19 cellular contexts compared by ENCODE assay signal in the genomic region with DNA sequence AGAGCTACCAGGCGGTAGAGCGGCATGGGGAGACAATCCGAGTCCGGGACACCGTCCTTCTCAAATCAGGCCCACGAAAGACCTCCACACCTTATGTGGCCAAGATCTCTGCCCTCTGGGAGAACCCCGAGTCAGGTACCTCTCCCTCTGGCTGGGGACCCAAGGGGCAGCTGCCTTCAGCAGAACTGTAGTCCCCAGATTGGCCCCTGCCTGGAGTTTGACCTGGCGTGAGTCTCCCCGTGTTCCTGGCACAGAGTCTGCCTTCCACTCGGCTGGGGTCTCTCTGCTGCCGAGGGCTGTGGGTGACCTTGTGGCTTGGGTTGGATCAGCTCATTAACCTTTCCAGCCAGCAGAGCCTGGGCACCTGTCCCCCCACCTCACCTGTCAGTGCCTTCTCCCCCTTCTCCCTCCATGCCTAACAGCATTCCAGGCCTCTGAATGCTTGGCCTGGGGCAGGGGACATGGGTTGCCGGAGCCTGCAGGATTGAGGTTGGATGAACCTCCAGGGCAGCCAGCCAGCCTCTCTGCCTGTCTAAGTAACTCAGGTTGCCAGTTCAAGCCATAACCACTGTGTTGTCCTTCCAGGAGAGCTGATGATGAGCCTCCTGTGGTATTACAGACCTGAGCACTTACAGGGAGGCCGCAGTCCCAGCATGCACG. TPM values are rescaled to one million over a fixed set of nuclear protein-coding genes. Genes with fewer than 3 reads are reported as not detected.
DNase-seq lines count a peak whose midpoint lies in the region; ATAC-seq and TF ChIP-seq lines count a peak whose summit lies in the region.
"Had no signal": no experiment of that assay in that cellular context is flagged by ENCODE, and none has a peak within 500 bp of the region (broad histone marks: within the 10 kb centered on the region; RNA-seq: fewer than 3 reads in every experiment).

No MANE protein-coding gene starts in this region.

- peak overlapping the region; percentile 7; the same call in 1 of the 2 replicates for H3K4me2 ChIP-seq in MM.1S (ENCODE audit: low read depth, low read length)
- H3K4me2 ChIP-seq in trophoblast cell (ENCODE audit: low read length) = no peak overlapping the region

- no peak overlapping the region for H3K23ac ChIP-seq in trophoblast cell (ENCODE audit: low read length)

- H2BK120ac ChIP-seq in trophoblast cell (ENCODE audit: insufficient read depth, low read length, poor library complexity) = no peak overlapping the region

- H3F3A ChIP-seq in MM.1S (ENCODE audit: insufficient read depth, low read length) = no peaks in the 10 kb centered on the region

- H3K9ac ChIP-seq in MM.1S (ENCODE audit: low read length) = no peak overlapping the region
- no peak overlapping the region for H3K9ac ChIP-seq in trophoblast cell (ENCODE audit: low read length)

- H3K18ac ChIP-seq in trophoblast cell (ENCODE audit: low read length) = no peak overlapping the region

- no peak for TF ChIP-seq POLR2A in ovary (IDR thresholded peaks at IDR 0.05)

- no peak overlapping the region for H3K4ac ChIP-seq in trophoblast cell (ENCODE audit: low read depth, low read length)

- H4K91ac ChIP-seq in trophoblast cell (ENCODE audit: low read depth, low read length) = no peak overlapping the region

- peaks cover 15% of the 10 kb centered on the region for H3K4me1 ChIP-seq in MM.1S (ENCODE audit: low read length)
- H3K4me1 ChIP-seq in SJCRH30 = peaks cover 17% of the 10 kb centered on the region
- peaks cover 7% of the 10 kb centered on the region for H3K4me1 ChIP-seq in foreskin keratinocyte
- H3K4me1 ChIP-seq in trophoblast cell (ENCODE audit: control insufficient read depth in 1 of 2, insufficient read depth in 2 of 2, low read length in 2 of 2) = peaks cover 5 to 25% of the 10 kb centered on the region in 2 experiments
- H3K4me1 ChIP-seq in ovary (ENCODE audit: insufficient read depth) = no peaks in the 10 kb centered on the region
- H3K4me1 ChIP-seq: BE2C had no signal

- no peak for TF ChIP-seq EP300 in ovary (IDR thresholded peaks at IDR 0.05)

- no peaks in the 10 kb centered on the region for H3K27me3 ChIP-seq in MM.1S (replicated peaks; ENCODE audit: insufficient read depth, low read length)
- no peaks in the 10 kb centered on the region for H3K27me3 ChIP-seq in SJCRH30
- no peaks in the 10 kb centered on the region for H3K27me3 ChIP-seq in foreskin keratinocyte
- no peaks in the 10 kb centered on the region for H3K27me3 ChIP-seq in trophoblast cell (ENCODE audit: insufficient read depth, low read length)
- no peaks in the 10 kb centered on the region for H3K27me3 ChIP-seq in ovary
- H3K27me3 ChIP-seq: BE2C had no signal

- H3K27ac ChIP-seq in MM.1S (ENCODE audit: low read length) (no peak overlapping the region), SJCRH30 (peak overlapping the region; percentile 53), foreskin keratinocyte (no peak overlapping the region), trophoblast cell (ENCODE audit: low read depth, low read length) (no peak overlapping the region), ovary (no peak overlapping the region)

- no peak overlapping the region for H3K14ac ChIP-seq in trophoblast cell (ENCODE audit: low read length)

- no peak overlapping the region for H2BK5ac ChIP-seq in trophoblast cell (ENCODE audit: low read depth, low read length, poor library complexity)

- H3K4me1 Mint-ChIP-seq in activated naive CD8-positive, alpha-beta T cell treated with anti-CD3 and anti-CD28 coated beads for 36 hours = peaks cover 27% of the 10 kb centered on the region

- no peaks in the 10 kb centered on the region for H4K20me1 ChIP-seq in MM.1S (ENCODE audit: insufficient read depth, low read length)

- no peaks in the 10 kb centered on the region; the same call in 1 of the 2 replicates for H3K36me3 ChIP-seq in MM.1S (replicated peaks; ENCODE audit: insufficient read depth, low read length)
- peaks cover 5% of the 10 kb centered on the region for H3K36me3 ChIP-seq in SJCRH30
- H3K36me3 ChIP-seq in trophoblast cell (ENCODE audit: control insufficient read depth in 1 of 2, insufficient read depth in 2 of 2, low read length in 2 of 2) = peaks cover 40 to 56% of the 10 kb centered on the region in 2 experiments
- H3K36me3 ChIP-seq in ovary = no peaks in the 10 kb centered on the region

- no peak overlapping the region for H2AK5ac ChIP-seq in trophoblast cell (ENCODE audit: low read length)

- H2BK12ac ChIP-seq in trophoblast cell (ENCODE audit: low read length) = no peak overlapping the region

- H3K4me3 ChIP-seq in MM.1S (ENCODE audit: low read length) (no peak overlapping the region), SJCRH30 (no peak overlapping the region), trophoblast cell (ENCODE audit: low read depth, low read length) (no peak overlapping the region), ovary (no peak overlapping the region)

- H3K27me3 Mint-ChIP-seq in activated naive CD8-positive, alpha-beta T cell treated with anti-CD3 and anti-CD28 coated beads for 36 hours = no peaks in the 10 kb centered on the region
- H3K27me3 Mint-ChIP-seq: CD4-positive, CD25-positive, alpha-beta regulatory T cell had no signal

- H3K9me3 ChIP-seq in MM.1S (replicated peaks; ENCODE audit: insufficient read depth, low read length) (no peaks in the 10 kb centered on the region), SJCRH30 (replicated peaks) (no peaks in the 10 kb centered on the region), trophoblast cell (ENCODE audit: insufficient read depth, low read depth, low read length) (peaks cover 3% of the 10 kb centered on the region), ovary (no peaks in the 10 kb centered on the region)
- H3K9me3 ChIP-seq: BE2C had no signal

- no peaks in the 10 kb centered on the region for H3K79me1 ChIP-seq in trophoblast cell (ENCODE audit: low read length)

- DNase-seq in MM.1S = no peak
- peak; percentile 84 for DNase-seq in SJCRH30
- peak in 1 of 2 donors; percentile 47 for DNase-seq in foreskin keratinocyte
- peak; percentile 71 to 81 for DNase-seq in trophoblast cell
- no peak for DNase-seq in occipital lobe (lab: John Stamatoyannopoulos, UW)
- no peak for DNase-seq in activated naive CD8-positive, alpha-beta T cell treated with anti-CD3 and anti-CD28 coated beads for 36 hours
- DNase-seq in ovary = no peak
- DNase-seq: BE2C; CD4-positive, CD25-positive, alpha-beta regulatory T cell; COR-L47; DMS79 treated with DMSO at 0.1 percent for 48 hours; Karpas-422; NCI-H1417; NCI-H1694 treated with DMSO at 0.1 percent for 48 hours; NCI-H2081 treated with DMSO at 0.1 percent for 48 hours; NCI-H2171 treated with DMSO at 0.1 percent for 48 hours; NCI-H524 treated with DMSO at 0.1 percent for 48 hours; NCI-H82 had no signal

- TF ChIP-seq CTCF in MM.1S (IDR thresholded peaks at IDR 0.05; ENCODE audit: low read length) = no peak
- TF ChIP-seq CTCF in foreskin keratinocyte (conservative IDR thresholded peaks at IDR 0.05) = no peak
- TF ChIP-seq CTCF in ovary (IDR thresholded peaks at IDR 0.05) = no peak

- no peaks in the 10 kb centered on the region for H3K9me2 ChIP-seq in MM.1S (replicated peaks; ENCODE audit: insufficient read depth, low read length)

- H3K79me2 ChIP-seq in MM.1S (ENCODE audit: low read length) (peaks cover 6% of the 10 kb centered on the region; the same call in 1 of the 2 replicates), trophoblast cell (ENCODE audit: control insufficient read depth, insufficient read depth, low read length, poor library complexity) (no peaks in the 10 kb centered on the region)

- H3K36me3 Mint-ChIP-seq in activated naive CD8-positive, alpha-beta T cell treated with anti-CD3 and anti-CD28 coated beads for 36 hours = peaks cover 4% of the 10 kb centered on the region

- ATAC-seq in foreskin keratinocyte = peak; percentile 6
- ATAC-seq: Panc1 had no signal

- H3K27ac Mint-ChIP-seq in activated naive CD8-positive, alpha-beta T cell treated with anti-CD3 and anti-CD28 coated beads for 36 hours = no peak overlapping the region

- H4K12ac ChIP-seq in trophoblast cell (ENCODE audit: low read depth, low read length) = no peak overlapping the region

- no peaks in the 10 kb centered on the region for H3K9me3 Mint-ChIP-seq in activated naive CD8-positive, alpha-beta T cell treated with anti-CD3 and anti-CD28 coated beads for 36 hours
- H3K9me3 Mint-ChIP-seq: CD4-positive, CD25-positive, alpha-beta regulatory T cell had no signal

- intact Hi-C loops in ovary (cut with DNase I) = loop anchor here in 1 of 4 donors (10.0 kb wide), 1 partner anchor 51 kb away; no protein-coding TSS in a partner anchor

- H3K4me3 Mint-ChIP-seq in activated naive CD8-positive, alpha-beta T cell treated with anti-CD3 and anti-CD28 coated beads for 36 hours = no peak overlapping the region
- H3K4me3 Mint-ChIP-seq: CD4-positive, CD25-positive, alpha-beta regulatory T cell had no signal

- H4K8ac ChIP-seq in trophoblast cell (ENCODE audit: low read depth, low read length) = no peak overlapping the region

- no CpG with 5 or more reads among the region's 14 CpGs for WGBS in trophoblast cell (ENCODE audit: extremely low coverage, insufficient coverage, insufficient read length)
- WGBS in ovary, 3 donors = 79 to 89% (median 86%) methylated on average over 13 to 14 of the region's 14 CpGs

- no peak overlapping the region for H2AFZ ChIP-seq in MM.1S (ENCODE audit: low read length)
- H2AFZ ChIP-seq in trophoblast cell (ENCODE audit: insufficient read depth, low read length, poor library complexity) = no peak overlapping the region

RNA-seq across cellular contexts. Expression of a gene that starts 6.8 kb away (rescaled TPM):
- 36.7 and 39.4 TPM in 2 replicates for total RNA-seq in SJCRH30 (2014; rRNA removed; shearing (Covaris generic))
- 5.5 and 6.2 TPM in 2 replicates for total RNA-seq in foreskin keratinocyte
- polyA plus RNA-seq in foreskin keratinocyte = 9.0 and 10.5 TPM in 2 replicates
- polyA plus RNA-seq in trophoblast cell (2013) = 11.9 and 12.2 TPM in 2 replicates
- total RNA-seq in occipital lobe = 1.6 TPM
- 1 to 10 TPM; 5.7 to 7.1 TPM for total RNA-seq in activated naive CD8-positive, alpha-beta T cell treated with anti-CD3 and anti-CD28 coated beads for 36 hours
- 10 to 100 TPM in 6 of 7 donors, 1 to 10 TPM in 1; 8.2 to 28.3 (median 23.8) TPM for total RNA-seq in ovary
- polyA plus RNA-seq in ovary = 10 to 100 TPM; 19.9 to 25.8 TPM

RNA-seq across cellular contexts. Expression of a gene that starts 23.3 kb away (rescaled TPM):
- 10.9 and 11.0 TPM in 2 replicates for total RNA-seq in SJCRH30 (2014; rRNA removed; shearing (Covaris generic))
- total RNA-seq in foreskin keratinocyte (12.4 and 13.2 TPM in 2 replicates), occipital lobe (10.6 TPM), ovary (10 to 100 TPM; 16.0 to 67.3 (median 45.7) TPM)
- polyA plus RNA-seq in foreskin keratinocyte (7.4 and 7.8 TPM in 2 replicates), ovary (10 to 100 TPM; 14.8 to 21.2 TPM)
- 10.8 and 11.1 TPM in 2 replicates for polyA plus RNA-seq in trophoblast cell (2013)
- 10 to 100 TPM; 18.0 to 18.7 TPM for total RNA-seq in activated naive CD8-positive, alpha-beta T cell treated with anti-CD3 and anti-CD28 coated beads for 36 hours

RNA-seq across cellular contexts. Expression of a gene that starts 58.4 kb away (rescaled TPM):
- total RNA-seq in SJCRH30 (2014; rRNA removed; shearing (Covaris generic)) = 34.9 and 36.7 TPM in 2 replicates
- total RNA-seq in foreskin keratinocyte (14.3 and 24.5 TPM in 2 replicates), occipital lobe (22.1 TPM), ovary (100 to 1,000 TPM in 1 of 7 donors, 10 to 100 TPM in 6; 51.5 to 105 (median 91.7) TPM)
- polyA plus RNA-seq in foreskin keratinocyte (9.5 and 16.1 TPM in 2 replicates), ovary (10 to 100 TPM; 53.2 to 98.4 TPM)
- 9.5 and 9.7 TPM in 2 replicates for polyA plus RNA-seq in trophoblast cell (2013)
- 10 to 100 TPM; 64.9 to 68.6 TPM for total RNA-seq in activated naive CD8-positive, alpha-beta T cell treated with anti-CD3 and anti-CD28 coated beads for 36 hours

Comparison
In these comparisons a context has a peak if more than half of its experiments do, and no peak if none do; other contexts are left out.
1. DNase-seq: peak in SJCRH30 (2 of 2) and trophoblast cell (2 of 2); none in MM.1S (single experiment), occipital lobe (single experiment), activated naive CD8-positive, alpha-beta T cell treated with anti-CD3 and anti-CD28 coated beads for 36 hours (single experiment) and ovary (0 of 5).